In the genomic region with DNA sequence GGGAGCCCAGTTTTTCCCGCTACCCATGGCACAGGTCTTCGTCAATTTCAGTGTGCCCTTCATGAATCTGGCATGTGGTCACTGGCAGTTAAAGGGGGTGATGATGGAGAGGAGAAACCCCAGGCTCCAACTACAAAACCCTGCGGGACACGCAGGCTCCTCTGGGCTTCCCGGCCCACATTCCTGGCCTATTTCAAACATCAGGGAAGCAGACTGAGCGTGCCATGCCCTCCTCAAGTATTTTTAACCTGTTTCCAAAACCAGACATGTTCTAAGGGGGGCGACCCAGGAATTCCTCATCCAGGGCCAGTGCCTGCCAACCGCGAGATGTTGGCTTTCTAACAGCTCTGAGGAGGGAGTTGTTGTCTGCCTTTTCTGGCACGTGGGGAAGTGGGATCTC, we compare ENCODE assay signal across 14 cellular contexts.
A peak's percentile ranks its signal among the peaks of the same experiment; 100 is the strongest.
DNase-seq lines count a peak whose midpoint lies in the region; ATAC-seq and TF ChIP-seq lines count a peak whose summit lies in the region.
"Had no signal": no experiment of that assay in that cellular context is flagged by ENCODE, and none has a peak within 500 bp of the region (broad histone marks: within the 10 kb centered on the region; RNA-seq: fewer than 3 reads in every experiment).

No MANE protein-coding gene starts in this region.

- intact Hi-C loops in ascending aorta (cut with DNase I), result loop anchor here (2.0 kb wide), 1 partner anchor 37 kb away; no protein-coding TSS in a partner anchor

- no peaks in the 10 kb centered on the region for H3K9me3 ChIP-seq in ascending aorta
- H3K9me3 ChIP-seq: left lung had no signal

- no peaks in the 10 kb centered on the region for H3K27me3 ChIP-seq in ascending aorta
- H3K27me3 ChIP-seq: left lung had no signal

- peaks cover 45% of the 10 kb centered on the region for H3K36me3 Mint-ChIP-seq in stimulated activated effector memory CD8-positive, alpha-beta T cell treated with anti-CD3 and anti-CD28 coated beads, Interleukin-12 subunit alpha, Interleukin-12 subunit beta, amount 100 ng/mL, for 72 hours
- no peaks in the 10 kb centered on the region for H3K36me3 Mint-ChIP-seq in immature natural killer cell

- no peak for TF ChIP-seq CTCF in ascending aorta (IDR thresholded peaks at IDR 0.05)

- H3K27ac Mint-ChIP-seq in stimulated activated effector memory CD8-positive, alpha-beta T cell treated with anti-CD3 and anti-CD28 coated beads, Interleukin-12 subunit alpha, Interleukin-12 subunit beta, amount 100 ng/mL, for 72 hours, result peak overlapping the region; percentile 62
- H3K27ac Mint-ChIP-seq in immature natural killer cell, result peak overlapping the region in 2 of 6 donors; percentile 49 to 53

- peaks cover 28 to 72% of the 10 kb centered on the region in 2 donors for H3K4me1 ChIP-seq in ascending aorta

- peaks cover 84% of the 10 kb centered on the region for H3K4me1 Mint-ChIP-seq in stimulated activated effector memory CD8-positive, alpha-beta T cell treated with anti-CD3 and anti-CD28 coated beads, Interleukin-12 subunit alpha, Interleukin-12 subunit beta, amount 100 ng/mL, for 72 hours
- peaks cover 67 to 81% of the 10 kb centered on the region in 2 donors for H3K4me1 Mint-ChIP-seq in immature natural killer cell

- no peak overlapping the region for H3K4me3 Mint-ChIP-seq in stimulated activated effector memory CD8-positive, alpha-beta T cell treated with anti-CD3 and anti-CD28 coated beads, Interleukin-12 subunit alpha, Interleukin-12 subunit beta, amount 100 ng/mL, for 72 hours
- no peak overlapping the region for H3K4me3 Mint-ChIP-seq in immature natural killer cell
- H3K4me3 Mint-ChIP-seq: activated CD4-positive, alpha-beta T cell treated with anti-CD3 and anti-CD28 coated beads, Interleukin-2, amount 10 ng/mL, durations not matched to agents 24 days and 14 days; stimulated activated naive CD8-positive, alpha-beta T cell treated with anti-CD3 and anti-CD28 coated beads, Interleukin-15, amount 100 ng/mL, for 72 hours had no signal

- peaks cover 0 to 3% (median 0%) of the 10 kb centered on the region in 3 donors for H3K27me3 Mint-ChIP-seq in immature natural killer cell (ENCODE audit: low read depth in 3 of 3)
- H3K27me3 Mint-ChIP-seq: activated CD4-positive, alpha-beta T cell treated with anti-CD3 and anti-CD28 coated beads, Interleukin-2, amount 10 ng/mL, durations not matched to agents 24 days and 14 days; stimulated activated naive CD8-positive, alpha-beta T cell treated with anti-CD3 and anti-CD28 coated beads, Interleukin-15, amount 100 ng/mL, for 72 hours had no signal

- H3K9me3 Mint-ChIP-seq in stimulated activated effector memory CD8-positive, alpha-beta T cell treated with anti-CD3 and anti-CD28 coated beads, Interleukin-12 subunit alpha, Interleukin-12 subunit beta, amount 100 ng/mL, for 72 hours, result no peaks in the 10 kb centered on the region
- no peaks in the 10 kb centered on the region for H3K9me3 Mint-ChIP-seq in immature natural killer cell
- H3K9me3 Mint-ChIP-seq: activated CD4-positive, alpha-beta T cell treated with anti-CD3 and anti-CD28 coated beads, Interleukin-2, amount 10 ng/mL, durations not matched to agents 24 days and 14 days; stimulated activated naive CD8-positive, alpha-beta T cell treated with anti-CD3 and anti-CD28 coated beads, Interleukin-15, amount 100 ng/mL, for 72 hours had no signal

- no peak overlapping the region for H3K4me3 ChIP-seq in ascending aorta
- H3K4me3 ChIP-seq: left lung had no signal

- DNase-seq in GM04503 (ENCODE audit: low read depth), result peak; percentile 58
- DNase-seq in ascending aorta (ENCODE audit: low spot score in 2 of 2), result peak in 1 of 2 donors; percentile 83
- DNase-seq in hepatic stellate cell (ENCODE audit: low spot score), result peak; percentile 43
- no peak for DNase-seq in stimulated activated effector memory CD8-positive, alpha-beta T cell treated with anti-CD3 and anti-CD28 coated beads, Interleukin-12 subunit alpha, Interleukin-12 subunit beta, amount 100 ng/mL, for 72 hours (ENCODE audit: low spot score in 2 of 2)
- no peak for DNase-seq in immature natural killer cell
- DNase-seq in stimulated activated CD4-positive, alpha-beta T cell treated with anti-CD3 and anti-CD28 coated beads, Interleukin-12 subunit alpha, Interleukin-12 subunit beta, amount 100 ng/mL, for 4 hours, result no peak
- DNase-seq: activated CD4-positive, alpha-beta T cell treated with anti-CD3 and anti-CD28 coated beads, Interleukin-2, amount 10 ng/mL, durations not matched to agents 24 days and 14 days; activated naive CD4-positive, alpha-beta T cell treated with anti-CD3 and anti-CD28 coated beads, Interleukin-2, amount 50 U/mL, for 16 hours; effector CD4-positive, alpha-beta T cell; left lung; stimulated activated CD4-positive, alpha-beta T cell treated with anti-CD3 and anti-CD28 coated beads, Interleukin-4, amount 100 ng/mL, for 24 hours; stimulated activated naive CD8-positive, alpha-beta T cell treated with anti-CD3 and anti-CD28 coated beads, Interleukin-15, amount 100 ng/mL, for 72 hours had no signal

- ATAC-seq in stimulated activated effector memory CD8-positive, alpha-beta T cell treated with anti-CD3 and anti-CD28 coated beads, Interleukin-12 subunit alpha, Interleukin-12 subunit beta, amount 100 ng/mL, for 72 hours, result no peak
- ATAC-seq in GM18868 (IDR thresholded peaks at IDR 0.05; ENCODE audit: unreplicated experiment), result no peak
- ATAC-seq: left lung; SK-N-SH treated with all-trans-retinoic acid at 6 μM for 48 hours; stimulated activated naive CD8-positive, alpha-beta T cell treated with anti-CD3 and anti-CD28 coated beads, Interleukin-15, amount 100 ng/mL, for 72 hours had no signal

- peak overlapping the region; percentile 82 to 86 for H3K27ac ChIP-seq in ascending aorta

- H3K36me3 ChIP-seq in ascending aorta, result no peaks in the 10 kb centered on the region

Comparison
In these comparisons a context has a peak if more than half of its experiments do, and no peak if none do; other contexts are left out.
1. DNase-seq: peak in GM04503 (single experiment) and hepatic stellate cell (single experiment); none in stimulated activated effector memory CD8-positive, alpha-beta T cell treated with anti-CD3 and anti-CD28 coated beads, Interleukin-12 subunit alpha, Interleukin-12 subunit beta, amount 100 ng/mL, for 72 hours (0 of 2), immature natural killer cell (0 of 3) and stimulated activated CD4-positive, alpha-beta T cell treated with anti-CD3 and anti-CD28 coated beads, Interleukin-12 subunit alpha, Interleukin-12 subunit beta, amount 100 ng/mL, for 4 hours (single experiment).